20 cellular contexts compared by ENCODE assay signal in genomic region chr21:30126575-30126974, GRCh38. TPM values are rescaled to one million over a fixed set of nuclear protein-coding genes. Genes with fewer than 3 reads are reported as not detected.
A peak's percentile ranks its signal among the peaks of the same experiment; 100 is the strongest.
DNase-seq lines count a peak whose midpoint lies in the region; ATAC-seq, FAIRE-seq and TF ChIP-seq lines count a peak whose summit lies in the region.
"Had no signal": no experiment of that assay in that cellular context is flagged by ENCODE, and none has a peak within 500 bp of the region (broad histone marks: within the 10 kb centered on the region; RNA-seq: fewer than 3 reads in every experiment).

No MANE protein-coding gene starts in this region.

- H3K9ac ChIP-seq in keratinocyte (ENCODE audit: control insufficient read depth, extremely low read depth, insufficient read depth, low read length): no peak overlapping the region
- H3K9ac ChIP-seq: BLaER1 had no signal

- H3K9me3 ChIP-seq in keratinocyte (ENCODE audit: control insufficient read depth, low read depth, low read length): no peaks in the 10 kb centered on the region
- no peaks in the 10 kb centered on the region for H3K9me3 ChIP-seq in lower lobe of right lung
- H3K9me3 ChIP-seq: BLaER1, Caco-2 had no signal

- CTCF ChIA-PET in RWPE1 (lab: Yijun Ruan, JAX): interaction anchor here (0.6 kb wide), 1 partner anchor 21 kb away, joined by 3 read pairs; no protein-coding TSS in a partner anchor
- CTCF ChIA-PET in activated CD8-positive, alpha-beta memory T cell treated with anti-CD3 and anti-CD28 coated beads, Interleukin-2, amount 10 ng/mL, durations not matched to agents 7 days and 5 days (lab: Charles Lee): no interaction called here

- H3K9me3 Mint-ChIP-seq in activated CD8-positive, alpha-beta memory T cell treated with anti-CD3 and anti-CD28 coated beads, Interleukin-2, amount 10 ng/mL, durations not matched to agents 7 days and 5 days (ENCODE audit: low read depth): peaks cover 5% of the 10 kb centered on the region

- H3K79me2 ChIP-seq in keratinocyte (ENCODE audit: control insufficient read depth, insufficient read depth, low read length): no peaks in the 10 kb centered on the region

- H3K27ac ChIP-seq in RWPE1: no peak overlapping the region
- H3K27ac ChIP-seq in epithelial cell of prostate: peak overlapping the region; percentile 80
- peak overlapping the region; percentile 15 for H3K27ac ChIP-seq in keratinocyte (ENCODE audit: control insufficient read depth, insufficient read depth, low read length)
- no peak overlapping the region for H3K27ac ChIP-seq in lower lobe of right lung
- H3K27ac ChIP-seq: BLaER1, HL-60 had no signal

- H3K27me3 ChIP-seq in keratinocyte (ENCODE audit: control insufficient read depth, extremely low read depth, insufficient read depth, low read length) (no peaks in the 10 kb centered on the region), lower lobe of right lung (ENCODE audit: low read depth) (no peaks in the 10 kb centered on the region)
- H3K27me3 ChIP-seq: BLaER1 had no signal

- peak overlapping the region; percentile 28 for H3K4me2 ChIP-seq in keratinocyte (ENCODE audit: control insufficient read depth, extremely low read depth, insufficient read depth, low read depth, low read length)
- H3K4me2 ChIP-seq: BLaER1 had no signal

- no peak overlapping the region for H3K4me3 ChIP-seq in keratinocyte (ENCODE audit: control insufficient read depth in 2 of 3, extremely low read depth in 1 of 3, insufficient read depth in 2 of 3, low read depth in 1 of 3, low read length in 3 of 3)
- H3K4me3 ChIP-seq in lower lobe of right lung: no peak overlapping the region
- H3K4me3 ChIP-seq: BLaER1 had no signal

- H3K27me3 Mint-ChIP-seq in activated CD8-positive, alpha-beta memory T cell treated with anti-CD3 and anti-CD28 coated beads, Interleukin-2, amount 10 ng/mL, durations not matched to agents 7 days and 5 days: no peaks in the 10 kb centered on the region
- H3K27me3 Mint-ChIP-seq: CD8-positive, alpha-beta memory T cell had no signal

- intact Hi-C loops in lower lobe of right lung (cut with DNase I): no loop called here

- POLR2A ChIA-PET in RWPE1 (lab: Yijun Ruan, JAX; ENCODE audit: low non-redundant PET): no interaction called here

- DNase-seq in HPDE6-E6E7 (ENCODE audit: extremely low spot score) (peak; percentile 40), RWPE1 (ENCODE audit: low spot score) (peak; percentile 58), epithelial cell of prostate (ENCODE audit: low read depth, low spot score) (peak; percentile 55), keratinocyte (ENCODE audit: low read depth, low spot score) (peak; percentile 64), lower lobe of right lung (no peak)
- DNase-seq in activated CD8-positive, alpha-beta memory T cell treated with anti-CD3 and anti-CD28 coated beads, Interleukin-2, amount 10 ng/mL, durations not matched to agents 7 days and 5 days: no peak
- DNase-seq: 8988T; AML-193; Caco-2; CD8-positive, alpha-beta memory T cell; DND-41; GDM1; GOT3; H9; IMR-90 had no signal

- no peaks in the 10 kb centered on the region for H3K36me3 Mint-ChIP-seq in activated CD8-positive, alpha-beta memory T cell treated with anti-CD3 and anti-CD28 coated beads, Interleukin-2, amount 10 ng/mL, durations not matched to agents 7 days and 5 days
- H3K36me3 Mint-ChIP-seq: CD8-positive, alpha-beta memory T cell had no signal

- TF ChIP-seq CTCF in RWPE1 (conservative IDR thresholded peaks at IDR 0.05; ENCODE audit: low read depth) (peak; percentile 16; the same call in 1 of the 2 replicates), keratinocyte (optimal IDR thresholded peaks at IDR 0.05 in 1 of 3, IDR thresholded peaks at IDR 0.05 in 1 of 3, conservative IDR thresholded peaks at IDR 0.05 in 1 of 3; ENCODE audit: extremely low read depth in 1 of 3, insufficient read depth in 2 of 3, low read length in 3 of 3) (peak in 2 of 3 experiments; percentile 7 to 42), lower lobe of right lung (IDR thresholded peaks at IDR 0.05) (no peak)

- H3K36me3 ChIP-seq in keratinocyte (ENCODE audit: control insufficient read depth in 2 of 2, extremely low read depth in 1 of 2, insufficient read depth in 2 of 2, low read length in 2 of 2) (no peaks in the 10 kb centered on the region), lower lobe of right lung (no peaks in the 10 kb centered on the region)
- H3K36me3 ChIP-seq: BLaER1 had no signal

- peak overlapping the region; percentile 4 for H2AFZ ChIP-seq in keratinocyte (ENCODE audit: control insufficient read depth, low read length)

- H3K4me3 Mint-ChIP-seq in activated CD8-positive, alpha-beta memory T cell treated with anti-CD3 and anti-CD28 coated beads, Interleukin-2, amount 10 ng/mL, durations not matched to agents 7 days and 5 days: no peak overlapping the region
- H3K4me3 Mint-ChIP-seq: CD8-positive, alpha-beta memory T cell; H9 had no signal

- no peak overlapping the region for H3K27ac Mint-ChIP-seq in activated CD8-positive, alpha-beta memory T cell treated with anti-CD3 and anti-CD28 coated beads, Interleukin-2, amount 10 ng/mL, durations not matched to agents 7 days and 5 days
- H3K27ac Mint-ChIP-seq: CD8-positive, alpha-beta memory T cell; H9 had no signal

- FAIRE-seq in keratinocyte (lab: Jason Lieb, UNC): peak; percentile 92
- FAIRE-seq: GM12892, GM19239 had no signal

- no peaks in the 10 kb centered on the region for H3K9me1 ChIP-seq in keratinocyte (ENCODE audit: control insufficient read depth, extremely low read depth, insufficient read depth, low read length)

- H4K20me1 ChIP-seq in keratinocyte (ENCODE audit: control insufficient read depth, extremely low read depth, insufficient read depth, low read length): no peaks in the 10 kb centered on the region
- H4K20me1 ChIP-seq: BLaER1 had no signal

- H3K4me1 Mint-ChIP-seq in activated CD8-positive, alpha-beta memory T cell treated with anti-CD3 and anti-CD28 coated beads, Interleukin-2, amount 10 ng/mL, durations not matched to agents 7 days and 5 days: no peaks in the 10 kb centered on the region
- H3K4me1 Mint-ChIP-seq: CD8-positive, alpha-beta memory T cell; H9 had no signal

- dilution Hi-C loops in keratinocyte (cut with MboI; ENCODE audit: extremely low pct_ligation_motif_present, low sequenced_read_pairs): no loop called here

- H3K4me1 ChIP-seq in keratinocyte (ENCODE audit: control insufficient read depth, extremely low read depth, insufficient read depth, low read length) (peaks cover 17% of the 10 kb centered on the region), lower lobe of right lung (no peaks in the 10 kb centered on the region)
- H3K4me1 ChIP-seq: BLaER1, Caco-2 had no signal

- ATAC-seq in GM18517 (IDR thresholded peaks at IDR 0.05; ENCODE audit: unreplicated experiment) (no peak), lower lobe of right lung (no peak)
- no peak for ATAC-seq in activated CD8-positive, alpha-beta memory T cell treated with anti-CD3 and anti-CD28 coated beads, Interleukin-2, amount 10 ng/mL, durations not matched to agents 7 days and 5 days

RNA-seq across cellular contexts. Expression of gene CLDN17, which starts 40.0 kb away (rescaled TPM):
- 0.16 to 0.28 TPM in 2 of 3 replicates, not detected in the other for polyA plus RNA-seq in keratinocyte
- 1.7 TPM for polyA plus RNA-seq in keratinocyte (2011; ENCODE audit: low read depth)
- 0.26 TPM in 1 of 2 replicates, not detected in the other for polyA plus RNA-seq in keratinocyte (2011; cell fraction: cytosol; rRNA removed)
- 0.42 TPM in 1 of 2 replicates, not detected in the other for polyA plus RNA-seq in keratinocyte (2011; cell fraction: nucleus; rRNA removed)
- polyA plus RNA-seq in keratinocyte (2012; ENCODE audit: low replicate concordance): 0.09 and 5.7 TPM in 2 replicates
- not detected in 3 replicates for polyA minus RNA-seq in keratinocyte
- not detected for polyA minus RNA-seq in keratinocyte (2011; cell fraction: cytosol; rRNA and poly(A)+ RNA removed)
- not detected in 2 replicates for polyA minus RNA-seq in keratinocyte (2011; cell fraction: nucleus; rRNA and poly(A)+ RNA removed)
- not detected for total RNA-seq in activated CD8-positive, alpha-beta memory T cell treated with anti-CD3 and anti-CD28 coated beads, Interleukin-2, amount 10 ng/mL, durations not matched to agents 7 days and 5 days
- not detected for total RNA-seq in lower lobe of right lung
- total RNA-seq: Caco-2; CD8-positive, alpha-beta memory T cell; H9; IMR-90 had no signal
- polyA plus RNA-seq: CD8-positive, alpha-beta memory T cell; IMR-90 had no signal

Comparison
In these comparisons a context has a peak if more than half of its experiments do, and no peak if none do; other contexts are left out.
1. DNase-seq: peak in HPDE6-E6E7 (single experiment), RWPE1 (single experiment), epithelial cell of prostate (single experiment) and keratinocyte (single experiment); none in activated CD8-positive, alpha-beta memory T cell treated with anti-CD3 and anti-CD28 coated beads, Interleukin-2, amount 10 ng/mL, durations not matched to agents 7 days and 5 days (single experiment) and lower lobe of right lung (single experiment).
2. H3K27ac ChIP-seq: peak in epithelial cell of prostate (single experiment) and keratinocyte (single experiment); none in RWPE1 (single experiment) and lower lobe of right lung (single experiment).